Comparison of ENCODE assay signal across 11 cellular contexts in the genomic region with DNA sequence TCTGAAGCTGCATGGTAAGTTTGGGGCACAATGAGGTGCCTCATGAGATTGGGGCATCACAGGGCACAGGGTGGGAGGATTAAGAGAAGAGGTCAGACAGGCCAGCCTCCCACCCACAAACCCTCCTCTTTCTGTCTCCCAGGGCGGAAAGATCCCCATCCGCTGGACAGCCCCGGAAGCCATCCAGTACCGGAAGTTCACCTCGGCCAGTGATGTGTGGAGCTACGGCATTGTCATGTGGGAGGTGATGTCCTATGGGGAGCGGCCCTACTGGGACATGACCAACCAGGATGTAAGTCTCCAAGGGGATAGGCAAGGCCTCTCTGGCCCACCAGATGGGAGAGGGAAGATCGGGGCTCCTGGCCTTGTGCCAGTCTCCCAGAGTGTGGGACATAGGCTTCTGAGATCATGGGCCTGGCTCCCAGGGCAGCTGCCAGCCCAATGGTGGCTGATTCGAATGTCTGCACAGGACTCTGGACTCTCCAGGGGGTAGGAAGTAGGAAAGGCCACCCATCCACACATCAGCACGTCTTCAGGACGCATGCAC.
"Had no signal": no experiment of that assay in that cellular context is flagged by ENCODE, and none has a peak within 500 bp of the region (broad histone marks: within the 10 kb centered on the region; RNA-seq: fewer than 3 reads in every experiment).

No MANE protein-coding gene starts in this region.

- H3K9ac ChIP-seq: GM23248 had no signal

- FAIRE-seq: H54, HepG2 had no signal

- DNase-seq: GM23248, GOT3, H9, HCEC 1CT, HFFc6, Kasumi-1, KG1 had no signal

- H2AFZ ChIP-seq: GM23248 had no signal

- H3K27me3 Mint-ChIP-seq: IgD-negative memory B cell had no signal

- H3K9me3 Mint-ChIP-seq: H9, HFFc6, IgD-negative memory B cell had no signal

- H3K4me3 Mint-ChIP-seq: H9, HFFc6, IgD-negative memory B cell had no signal

- H3K27ac ChIP-seq: GM23248, HL-60 had no signal

- H3K4me3 ChIP-seq: GM23248 had no signal

- H3K4me1 Mint-ChIP-seq: H9, IgD-negative memory B cell had no signal

- H3K36me3 Mint-ChIP-seq: IgD-negative memory B cell had no signal

- H3K27ac Mint-ChIP-seq: HFFc6, IgD-negative memory B cell had no signal
